In the genomic region with DNA sequence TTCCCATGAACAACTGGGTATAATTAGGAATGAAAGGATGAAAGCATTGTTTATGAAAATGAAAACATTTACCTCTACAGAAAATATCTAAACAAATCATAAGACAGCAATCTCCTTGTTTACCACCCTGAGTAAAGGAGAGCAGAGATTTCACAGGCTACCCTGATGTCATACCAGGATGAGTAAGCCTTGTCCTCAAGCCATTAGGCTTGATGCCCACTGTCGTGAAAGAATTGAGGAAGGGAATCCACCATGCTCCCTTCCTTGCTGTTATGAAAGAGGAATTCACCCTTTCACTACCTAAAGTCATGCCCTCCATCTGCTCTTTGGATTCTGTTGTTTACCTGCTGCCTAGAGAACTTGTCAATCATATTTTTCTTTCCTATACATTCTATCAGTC, we compare ENCODE assay signal across 1 cellular context.
TF ChIP-seq lines count a peak whose summit lies in the region.

No MANE protein-coding gene starts in this region.

TF ChIP-seq in GM23338, 12 proteins besides CTCF, POLR2A, EP300 and RAD21 (continued from another document):
- TF ChIP-seq, protein P1, sequence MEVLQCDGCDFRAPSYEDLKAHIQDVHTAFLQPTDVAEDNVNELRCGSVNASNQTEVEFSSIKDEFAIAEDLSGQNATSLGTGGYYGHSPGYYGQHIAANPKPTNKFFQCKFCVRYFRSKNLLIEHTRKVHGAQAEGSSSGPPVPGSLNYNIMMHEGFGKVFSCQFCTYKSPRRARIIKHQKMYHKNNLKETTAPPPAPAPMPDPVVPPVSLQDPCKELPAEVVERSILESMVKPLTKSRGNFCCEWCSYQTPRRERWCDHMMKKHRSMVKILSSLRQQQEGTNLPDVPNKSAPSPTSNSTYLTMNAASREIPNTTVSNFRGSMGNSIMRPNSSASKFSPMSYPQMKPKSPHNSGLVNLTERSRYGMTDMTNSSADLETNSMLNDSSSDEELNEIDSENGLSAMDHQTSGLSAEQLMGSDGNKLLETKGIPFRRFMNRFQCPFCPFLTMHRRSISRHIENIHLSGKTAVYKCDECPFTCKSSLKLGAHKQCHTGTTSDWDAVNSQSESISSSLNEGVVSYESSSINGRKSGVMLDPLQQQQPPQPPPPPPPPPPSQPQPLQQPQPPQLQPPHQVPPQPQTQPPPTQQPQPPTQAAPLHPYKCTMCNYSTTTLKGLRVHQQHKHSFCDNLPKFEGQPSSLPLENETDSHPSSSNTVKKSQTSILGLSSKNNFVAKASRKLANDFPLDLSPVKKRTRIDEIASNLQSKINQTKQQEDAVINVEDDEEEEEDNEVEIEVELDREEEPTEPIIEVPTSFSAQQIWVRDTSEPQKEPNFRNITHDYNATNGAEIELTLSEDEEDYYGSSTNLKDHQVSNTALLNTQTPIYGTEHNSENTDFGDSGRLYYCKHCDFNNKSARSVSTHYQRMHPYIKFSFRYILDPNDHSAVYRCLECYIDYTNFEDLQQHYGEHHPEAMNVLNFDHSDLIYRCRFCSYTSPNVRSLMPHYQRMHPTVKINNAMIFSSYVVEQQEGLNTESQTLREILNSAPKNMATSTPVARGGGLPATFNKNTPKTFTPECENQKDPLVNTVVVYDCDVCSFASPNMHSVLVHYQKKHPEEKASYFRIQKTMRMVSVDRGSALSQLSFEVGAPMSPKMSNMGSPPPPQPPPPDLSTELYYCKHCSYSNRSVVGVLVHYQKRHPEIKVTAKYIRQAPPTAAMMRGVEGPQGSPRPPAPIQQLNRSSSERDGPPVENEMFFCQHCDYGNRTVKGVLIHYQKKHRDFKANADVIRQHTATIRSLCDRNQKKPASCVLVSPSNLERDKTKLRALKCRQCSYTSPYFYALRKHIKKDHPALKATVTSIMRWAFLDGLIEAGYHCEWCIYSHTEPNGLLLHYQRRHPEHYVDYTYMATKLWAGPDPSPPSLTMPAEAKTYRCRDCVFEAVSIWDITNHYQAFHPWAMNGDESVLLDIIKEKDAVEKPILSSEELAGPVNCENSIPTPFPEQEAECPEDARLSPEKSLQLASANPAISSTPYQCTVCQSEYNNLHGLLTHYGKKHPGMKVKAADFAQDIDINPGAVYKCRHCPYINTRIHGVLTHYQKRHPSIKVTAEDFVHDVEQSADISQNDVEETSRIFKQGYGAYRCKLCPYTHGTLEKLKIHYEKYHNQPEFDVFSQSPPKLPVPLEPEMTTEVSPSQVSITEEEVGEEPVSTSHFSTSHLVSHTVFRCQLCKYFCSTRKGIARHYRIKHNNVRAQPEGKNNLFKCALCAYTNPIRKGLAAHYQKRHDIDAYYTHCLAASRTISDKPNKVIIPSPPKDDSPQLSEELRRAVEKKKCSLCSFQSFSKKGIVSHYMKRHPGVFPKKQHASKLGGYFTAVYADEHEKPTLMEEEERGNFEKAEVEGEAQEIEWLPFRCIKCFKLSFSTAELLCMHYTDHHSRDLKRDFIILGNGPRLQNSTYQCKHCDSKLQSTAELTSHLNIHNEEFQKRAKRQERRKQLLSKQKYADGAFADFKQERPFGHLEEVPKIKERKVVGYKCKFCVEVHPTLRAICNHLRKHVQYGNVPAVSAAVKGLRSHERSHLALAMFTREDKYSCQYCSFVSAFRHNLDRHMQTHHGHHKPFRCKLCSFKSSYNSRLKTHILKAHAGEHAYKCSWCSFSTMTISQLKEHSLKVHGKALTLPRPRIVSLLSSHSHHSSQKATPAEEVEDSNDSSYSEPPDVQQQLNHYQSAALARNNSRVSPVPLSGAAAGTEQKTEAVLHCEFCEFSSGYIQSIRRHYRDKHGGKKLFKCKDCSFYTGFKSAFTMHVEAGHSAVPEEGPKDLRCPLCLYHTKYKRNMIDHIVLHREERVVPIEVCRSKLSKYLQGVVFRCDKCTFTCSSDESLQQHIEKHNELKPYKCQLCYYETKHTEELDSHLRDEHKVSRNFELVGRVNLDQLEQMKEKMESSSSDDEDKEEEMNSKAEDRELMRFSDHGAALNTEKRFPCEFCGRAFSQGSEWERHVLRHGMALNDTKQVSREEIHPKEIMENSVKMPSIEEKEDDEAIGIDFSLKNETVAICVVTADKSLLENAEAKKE (CRISPR knock-in tag; IDR thresholded peaks at IDR 0.05) = no peak
- TF ChIP-seq POLR2AphosphoS5 (IDR thresholded peaks at IDR 0.05; ENCODE audit: low read depth) = no peak
- TF ChIP-seq NANOG (IDR thresholded peaks at IDR 0.05; ENCODE audit: borderline replicate concordance) = no peak
- TF ChIP-seq, protein P2, sequence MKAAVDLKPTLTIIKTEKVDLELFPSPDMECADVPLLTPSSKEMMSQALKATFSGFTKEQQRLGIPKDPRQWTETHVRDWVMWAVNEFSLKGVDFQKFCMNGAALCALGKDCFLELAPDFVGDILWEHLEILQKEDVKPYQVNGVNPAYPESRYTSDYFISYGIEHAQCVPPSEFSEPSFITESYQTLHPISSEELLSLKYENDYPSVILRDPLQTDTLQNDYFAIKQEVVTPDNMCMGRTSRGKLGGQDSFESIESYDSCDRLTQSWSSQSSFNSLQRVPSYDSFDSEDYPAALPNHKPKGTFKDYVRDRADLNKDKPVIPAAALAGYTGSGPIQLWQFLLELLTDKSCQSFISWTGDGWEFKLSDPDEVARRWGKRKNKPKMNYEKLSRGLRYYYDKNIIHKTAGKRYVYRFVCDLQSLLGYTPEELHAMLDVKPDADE (IDR thresholded peaks at IDR 0.05) = no peak
- TF ChIP-seq, protein P3, sequence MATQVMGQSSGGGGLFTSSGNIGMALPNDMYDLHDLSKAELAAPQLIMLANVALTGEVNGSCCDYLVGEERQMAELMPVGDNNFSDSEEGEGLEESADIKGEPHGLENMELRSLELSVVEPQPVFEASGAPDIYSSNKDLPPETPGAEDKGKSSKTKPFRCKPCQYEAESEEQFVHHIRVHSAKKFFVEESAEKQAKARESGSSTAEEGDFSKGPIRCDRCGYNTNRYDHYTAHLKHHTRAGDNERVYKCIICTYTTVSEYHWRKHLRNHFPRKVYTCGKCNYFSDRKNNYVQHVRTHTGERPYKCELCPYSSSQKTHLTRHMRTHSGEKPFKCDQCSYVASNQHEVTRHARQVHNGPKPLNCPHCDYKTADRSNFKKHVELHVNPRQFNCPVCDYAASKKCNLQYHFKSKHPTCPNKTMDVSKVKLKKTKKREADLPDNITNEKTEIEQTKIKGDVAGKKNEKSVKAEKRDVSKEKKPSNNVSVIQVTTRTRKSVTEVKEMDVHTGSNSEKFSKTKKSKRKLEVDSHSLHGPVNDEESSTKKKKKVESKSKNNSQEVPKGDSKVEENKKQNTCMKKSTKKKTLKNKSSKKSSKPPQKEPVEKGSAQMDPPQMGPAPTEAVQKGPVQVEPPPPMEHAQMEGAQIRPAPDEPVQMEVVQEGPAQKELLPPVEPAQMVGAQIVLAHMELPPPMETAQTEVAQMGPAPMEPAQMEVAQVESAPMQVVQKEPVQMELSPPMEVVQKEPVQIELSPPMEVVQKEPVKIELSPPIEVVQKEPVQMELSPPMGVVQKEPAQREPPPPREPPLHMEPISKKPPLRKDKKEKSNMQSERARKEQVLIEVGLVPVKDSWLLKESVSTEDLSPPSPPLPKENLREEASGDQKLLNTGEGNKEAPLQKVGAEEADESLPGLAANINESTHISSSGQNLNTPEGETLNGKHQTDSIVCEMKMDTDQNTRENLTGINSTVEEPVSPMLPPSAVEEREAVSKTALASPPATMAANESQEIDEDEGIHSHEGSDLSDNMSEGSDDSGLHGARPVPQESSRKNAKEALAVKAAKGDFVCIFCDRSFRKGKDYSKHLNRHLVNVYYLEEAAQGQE (IDR thresholded peaks at IDR 0.05; ENCODE audit: unreplicated experiment) = no peak
- TF ChIP-seq ZNF331 (CRISPR knock-in tag; IDR thresholded peaks at IDR 0.05; ENCODE audit: low read depth) = no peak
- TF ChIP-seq CREB1 (CRISPR knock-in tag; IDR thresholded peaks at IDR 0.05; ENCODE audit: low read depth) = no peak
- no peak for TF ChIP-seq JUNB (IDR thresholded peaks at IDR 0.05; ENCODE audit: unreplicated experiment)
- TF ChIP-seq EZH2 (IDR thresholded peaks at IDR 0.05; ENCODE audit: low read depth, unreplicated experiment) = no peak
